ENCODE assay signal across 18 cellular contexts in the genomic region with DNA sequence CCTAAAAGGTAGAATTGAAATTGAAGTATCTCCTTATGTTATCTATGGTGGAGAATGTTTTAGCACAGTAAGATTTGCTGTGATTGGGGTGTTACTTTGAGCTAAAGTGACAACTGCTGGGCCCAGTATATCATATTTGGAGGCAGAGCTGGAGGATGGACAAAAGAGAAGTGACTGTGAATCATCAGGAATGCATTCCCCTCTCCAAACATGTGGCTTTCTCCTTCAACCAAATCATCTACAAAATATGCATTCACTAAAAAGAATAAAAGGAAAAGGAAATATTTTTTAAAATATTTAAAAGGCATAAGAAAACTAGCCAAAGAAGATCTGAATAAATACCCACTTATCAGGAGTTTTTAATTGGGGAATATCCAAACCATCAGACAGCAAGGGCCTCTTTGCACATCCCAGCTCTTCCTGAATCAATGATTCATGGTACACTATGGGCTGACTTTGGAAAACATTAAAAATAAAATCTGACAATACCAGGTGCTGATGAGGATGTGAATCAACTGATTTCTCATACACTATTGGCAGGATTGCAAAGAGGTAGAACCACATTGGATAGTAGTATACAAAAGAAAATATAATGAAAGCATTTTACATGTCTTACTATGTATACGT.
DNase-seq lines count a peak whose midpoint lies in the region; ATAC-seq and TF ChIP-seq lines count a peak whose summit lies in the region.
"Had no signal": no experiment of that assay in that cellular context is flagged by ENCODE, and none has a peak within 500 bp of the region (broad histone marks: within the 10 kb centered on the region; RNA-seq: fewer than 3 reads in every experiment).

No MANE protein-coding gene starts in this region.

- DNase-seq in BJ (ENCODE audit: low read depth) (peak; percentile 58), NCI-H226 (peak; percentile 50), cardiac fibroblast (ENCODE audit: low read depth in 2 of 2) (peak; percentile 31 to 73), left lung (no peak), NCI-H2029 treated with DMSO at 0.1 percent for 48 hours (lab: John Stamatoyannopoulos, UW) (no peak), spleen (no peak), left ventricle myocardium superior (no peak)
- DNase-seq in stimulated activated CD4-positive, alpha-beta T cell treated with anti-CD3 and anti-CD28 coated beads, Interleukin-4, amount 100 ng/mL, for 24 hours, result no peak
- DNase-seq: activated naive CD8-positive, alpha-beta T cell treated with anti-CD3 and anti-CD28 coated beads, Interleukin-2, amount 10 ng/mL, durations not matched to agents 7 days and 5 days; activated T-cell treated with anti-CD3 and anti-CD28 coated beads for 4 hours; BE2C; NCI-H1105; NCI-H510A treated with DMSO at 0.1 percent for 48 hours; psoas muscle; T-cell; transverse colon had no signal

- CTCF ChIA-PET in BJ (lab: Yijun Ruan, JAX), result no interaction called here

- H3K4me1 ChIP-seq in left lung (no peaks in the 10 kb centered on the region), spleen (no peaks in the 10 kb centered on the region)
- H3K4me1 ChIP-seq: BE2C, psoas muscle had no signal

- H3K36me3 ChIP-seq in BJ (ENCODE audit: control insufficient read depth, insufficient read depth, low read length) (no peaks in the 10 kb centered on the region), left lung (no peaks in the 10 kb centered on the region), spleen (no peaks in the 10 kb centered on the region)
- H3K36me3 ChIP-seq: BE2C, transverse colon had no signal

- H3K27ac ChIP-seq in left lung, result no peak overlapping the region
- no peak overlapping the region for H3K27ac ChIP-seq in spleen
- H3K27ac ChIP-seq: coronary artery, psoas muscle, transverse colon had no signal

- no peak for TF ChIP-seq POLR2A in spleen (IDR thresholded peaks at IDR 0.05)

- TF ChIP-seq CTCF in BJ (IDR thresholded peaks at IDR 0.05; ENCODE audit: insufficient read depth, low read depth, low read length) (no peak), cardiac fibroblast (IDR thresholded peaks at IDR 0.05; ENCODE audit: low read depth, low read length) (no peak), left lung (IDR thresholded peaks at IDR 0.05) (no peak), spleen (IDR thresholded peaks at IDR 0.05 in 8 of 11, conservative IDR thresholded peaks at IDR 0.05 in 3 of 11) (no peak)

- H3K4me3 ChIP-seq in BJ (ENCODE audit: low read depth, low read length) (no peak overlapping the region), cardiac fibroblast (replicated peaks in 1 of 2; ENCODE audit: low read depth in 2 of 2, low read length in 2 of 2) (no peak overlapping the region), left lung (no peak overlapping the region), spleen (no peak overlapping the region)
- H3K4me3 ChIP-seq: coronary artery, psoas muscle, transverse colon had no signal

- 86 to 96% (median 95%) methylated on average over 1 of the region's 1 CpG for WGBS in spleen, 5 donors

- POLR2A ChIA-PET in BJ (lab: Charles Lee), result interaction anchor here (0.5 kb wide), 1 partner anchor 765 kb away, joined by 5 read pairs; no protein-coding TSS in a partner anchor

- no peaks in the 10 kb centered on the region for H3K9me3 ChIP-seq in left lung
- no peaks in the 10 kb centered on the region for H3K9me3 ChIP-seq in spleen
- H3K9me3 ChIP-seq: BE2C, psoas muscle, transverse colon had no signal

- peak; percentile 36 for ATAC-seq in left lung
- no peak for ATAC-seq in left ventricle myocardium superior
- ATAC-seq: activated CD4-positive, CD25-positive, alpha-beta regulatory T cell treated with anti-CD3 and anti-CD28 coated beads, Interleukin-2, amount 50 U/mL, for 24 hours; psoas muscle; T-cell had no signal

- no peaks in the 10 kb centered on the region for H3K27me3 ChIP-seq in BJ (ENCODE audit: control insufficient read depth, insufficient read depth, low read length)
- no peaks in the 10 kb centered on the region for H3K27me3 ChIP-seq in left lung
- H3K27me3 ChIP-seq in spleen (replicated peaks in 1 of 7), result no peaks in the 10 kb centered on the region
- H3K27me3 ChIP-seq: BE2C, transverse colon had no signal

- intact Hi-C loops in left lung (cut with DNase I), result no loop called here
- intact Hi-C loops in spleen (cut with DNase I; ENCODE audit: low total_unique reads), result no loop called here
- intact Hi-C loops in left ventricle myocardium superior (cut with micrococcal nuclease), result no loop called here

Comparison
In these comparisons a context has a peak if more than half of its experiments do, and no peak if none do; other contexts are left out.
1. DNase-seq: peak in BJ (single experiment), NCI-H226 (single experiment) and cardiac fibroblast (2 of 2); none in left lung (0 of 2), NCI-H2029 treated with DMSO at 0.1 percent for 48 hours (single experiment), stimulated activated CD4-positive, alpha-beta T cell treated with anti-CD3 and anti-CD28 coated beads, Interleukin-4, amount 100 ng/mL, for 24 hours (single experiment), spleen (single experiment) and left ventricle myocardium superior (single experiment).